13 cellular contexts compared by ENCODE assay signal in genomic region chr12:46659032-46659703, GRCh38.
DNase-seq lines count a peak whose midpoint lies in the region; ATAC-seq lines count a peak whose summit lies in the region.
"Had no signal": no experiment of that assay in that cellular context is flagged by ENCODE, and none has a peak within 500 bp of the region (broad histone marks: within the 10 kb centered on the region; RNA-seq: fewer than 3 reads in every experiment).

No MANE protein-coding gene starts in this region.

- H3K4me3 Mint-ChIP-seq in T-helper 17 cell = no peak overlapping the region
- H3K4me3 Mint-ChIP-seq: activated CD4-positive, alpha-beta memory T cell treated with anti-CD3 and anti-CD28 coated beads for 36 hours; stimulated activated effector memory CD8-positive, alpha-beta T cell treated with anti-CD3 and anti-CD28 coated beads, Interleukin-12 subunit alpha, Interleukin-12 subunit beta, amount 100 ng/mL, for 72 hours had no signal

- intact Hi-C loops in Right ventricle myocardium superior (cut with DNase I) = no loop called here

- H3K36me3 Mint-ChIP-seq in T-helper 17 cell (ENCODE audit: low read depth) = peaks cover 2% of the 10 kb centered on the region
- H3K36me3 Mint-ChIP-seq: activated CD4-positive, alpha-beta memory T cell treated with anti-CD3 and anti-CD28 coated beads for 36 hours; stimulated activated effector memory CD8-positive, alpha-beta T cell treated with anti-CD3 and anti-CD28 coated beads, Interleukin-12 subunit alpha, Interleukin-12 subunit beta, amount 100 ng/mL, for 72 hours had no signal

- H3K9me3 ChIP-seq in T-helper 17 cell (ENCODE audit: control insufficient read depth, low read length, poor library complexity, severe bottlenecking) = no peaks in the 10 kb centered on the region

- peak overlapping the region; percentile 63 for H3K27ac Mint-ChIP-seq in T-helper 17 cell
- H3K27ac Mint-ChIP-seq: activated CD4-positive, alpha-beta memory T cell treated with anti-CD3 and anti-CD28 coated beads for 36 hours had no signal

- H3K27me3 Mint-ChIP-seq in T-helper 17 cell = peaks cover 9% of the 10 kb centered on the region
- H3K27me3 Mint-ChIP-seq: activated CD4-positive, alpha-beta memory T cell treated with anti-CD3 and anti-CD28 coated beads for 36 hours had no signal

- H3K4me1 Mint-ChIP-seq in T-helper 17 cell = peaks cover 16% of the 10 kb centered on the region

- ATAC-seq in T-helper 17 cell = no peak
- peak; percentile 61 for ATAC-seq in Right ventricle myocardium superior (ENCODE audit: poor library complexity)
- ATAC-seq in GM21526 (IDR thresholded peaks at IDR 0.05; ENCODE audit: low FRiP score, unreplicated experiment) = no peak
- ATAC-seq in stimulated activated naive CD8-positive, alpha-beta T cell treated with anti-CD3 and anti-CD28 coated beads, Interleukin-15, Interleukin-2, amounts not matched to agents 100 U/mL and 50 U/mL, for 24 hours = no peak
- ATAC-seq: PC-3; stimulated activated effector memory CD8-positive, alpha-beta T cell treated with anti-CD3 and anti-CD28 coated beads, Interleukin-12 subunit alpha, Interleukin-12 subunit beta, amount 100 ng/mL, for 72 hours had no signal

- DNase-seq in DMS114 treated with DMSO at 0.1 percent for 48 hours (lab: John Stamatoyannopoulos, UW; ENCODE audit: unreplicated experiment) (peak; percentile 67), T-helper 17 cell (no peak), Right ventricle myocardium superior (no peak), putamen (ENCODE audit: low spot score) (peak; percentile 4), epidermal melanocyte (ENCODE audit: insufficient read length, low spot score) (no peak)
- DNase-seq in stimulated activated CD4-positive, alpha-beta T cell treated with anti-CD3 and anti-CD28 coated beads, Interleukin-4, amount 100 ng/mL, for 4 hours = no peak
- no peak for DNase-seq in stimulated activated naive CD8-positive, alpha-beta T cell treated with anti-CD3 and anti-CD28 coated beads, Interleukin-15, Interleukin-2, amounts not matched to agents 100 U/mL and 50 U/mL, for 24 hours
- DNase-seq: activated CD4-positive, alpha-beta memory T cell treated with anti-CD3 and anti-CD28 coated beads for 36 hours; cerebellar nuclear complex; NCI-H1105; PC-3 had no signal

Comparison
In these comparisons a context has a peak if more than half of its experiments do, and no peak if none do; other contexts are left out.
1. DNase-seq: peak in DMS114 treated with DMSO at 0.1 percent for 48 hours (single experiment) and putamen (single experiment); none in T-helper 17 cell (0 of 3), Right ventricle myocardium superior (single experiment), stimulated activated CD4-positive, alpha-beta T cell treated with anti-CD3 and anti-CD28 coated beads, Interleukin-4, amount 100 ng/mL, for 4 hours (0 of 2), epidermal melanocyte (single experiment) and stimulated activated naive CD8-positive, alpha-beta T cell treated with anti-CD3 and anti-CD28 coated beads, Interleukin-15, Interleukin-2, amounts not matched to agents 100 U/mL and 50 U/mL, for 24 hours (single experiment).